In the genomic region with DNA sequence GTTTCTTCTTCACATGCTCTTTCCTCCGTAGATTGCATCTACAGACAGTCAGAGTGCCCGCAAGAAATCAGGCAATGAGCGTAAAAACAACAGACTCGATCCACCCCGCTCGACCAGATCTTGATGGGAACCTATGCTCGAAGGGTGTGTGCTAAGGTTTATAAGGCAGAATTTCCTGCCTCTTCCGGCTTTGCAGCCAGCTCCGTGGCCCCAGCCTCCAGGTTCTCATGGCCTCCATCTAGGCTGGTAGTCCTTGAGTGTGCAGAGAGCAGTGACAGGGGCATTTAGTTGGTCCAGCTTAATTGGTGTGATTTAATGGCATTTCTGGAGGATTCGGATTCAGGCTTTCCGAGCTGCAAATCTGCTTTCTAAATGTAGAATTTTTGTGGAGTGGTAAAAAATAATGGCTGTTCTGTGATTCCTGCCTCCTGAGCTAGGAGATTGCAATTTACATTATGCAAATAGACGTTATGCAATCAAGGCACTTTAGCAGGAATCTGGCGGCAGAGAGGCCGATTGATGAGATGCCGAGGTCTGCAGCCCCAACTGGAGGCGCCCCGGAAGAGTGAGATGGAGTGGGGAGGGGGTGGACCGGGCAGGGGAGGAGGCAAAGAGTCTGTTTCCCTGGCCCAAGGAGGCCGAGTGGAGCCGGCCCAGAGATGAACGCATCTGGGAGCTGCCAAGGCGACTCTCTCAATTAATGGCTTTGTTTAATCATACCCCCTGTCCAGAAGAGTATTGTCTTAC, we compare ENCODE assay signal across 23 cellular contexts.
"Had no signal": no experiment of that assay in that cellular context is flagged by ENCODE, and none has a peak within 500 bp of the region (broad histone marks: within the 10 kb centered on the region; RNA-seq: fewer than 3 reads in every experiment).

No MANE protein-coding gene starts in this region.

- H3K9me3 ChIP-seq: body of pancreas, colonic mucosa, gastrocnemius medialis, heart left ventricle, lower lobe of right lung, uterus had no signal

- H3K4me3 Mint-ChIP-seq: activated CD4-positive, alpha-beta memory T cell treated with anti-CD3 and anti-CD28 coated beads for 36 hours; activated naive CD4-positive, alpha-beta T cell treated with anti-CD3 and anti-CD28 coated beads, Interleukin-2, amount 10 ng/mL, durations not matched to agents 7 days and 5 days; immature natural killer cell; naive thymus-derived CD4-positive, alpha-beta T cell; neural crest cell; stimulated activated naive B cell treated with anti-CD40 and anti-IgM and Interleukin-4, amounts not matched to agents 10 μg/mL and 1 μg/mL and 100 μg/mL, for 72 hours; T-helper 17 cell had no signal

- H3K4me3 ChIP-seq: body of pancreas, colonic mucosa, esophagus squamous epithelium, gastrocnemius medialis, heart left ventricle, lower lobe of right lung, tibial nerve, uterus had no signal

- H3K36me3 ChIP-seq: colonic mucosa, esophagus squamous epithelium, gastrocnemius medialis, heart left ventricle, lower lobe of right lung, uterus had no signal

- H3K36me3 Mint-ChIP-seq: activated CD4-positive, alpha-beta memory T cell treated with anti-CD3 and anti-CD28 coated beads for 36 hours; activated naive CD4-positive, alpha-beta T cell treated with anti-CD3 and anti-CD28 coated beads, Interleukin-2, amount 10 ng/mL, durations not matched to agents 7 days and 5 days; immature natural killer cell; naive thymus-derived CD4-positive, alpha-beta T cell had no signal

- H3K27ac ChIP-seq: body of pancreas, colonic mucosa, esophagus squamous epithelium, gastrocnemius medialis, heart left ventricle, lower lobe of right lung, uterus had no signal

- H3K27me3 ChIP-seq: body of pancreas, colonic mucosa, esophagus squamous epithelium, gastrocnemius medialis, heart left ventricle, tibial nerve, uterus had no signal

- DNase-seq: activated CD4-positive, alpha-beta memory T cell treated with anti-CD3 and anti-CD28 coated beads for 36 hours; activated CD4-positive, alpha-beta T cell treated with anti-CD3 and anti-CD28 coated beads for 48 hours; activated naive CD4-positive, alpha-beta T cell treated with anti-CD3 and anti-CD28 coated beads, Interleukin-2, amount 10 ng/mL, durations not matched to agents 7 days and 5 days; activated T-cell treated with anti-CD3 and anti-CD28 coated beads, Interleukin-2, amount 50 U/mL, for 48 hours; body of pancreas; colonic mucosa; esophagus squamous epithelium; gastrocnemius medialis; heart left ventricle; immature natural killer cell; lower lobe of right lung; naive thymus-derived CD4-positive, alpha-beta T cell; retina; stimulated activated CD4-positive, alpha-beta T cell treated with anti-CD3 and anti-CD28 coated beads, Interleukin-2, amount 100 ng/mL, for 48 hours; stimulated activated CD8-positive, alpha-beta memory T cell treated with anti-CD3 and anti-CD28 coated beads, Interleukin-4, amount 100 ng/mL, for 48 hours; stimulated activated naive B cell treated with anti-CD40 and anti-IgM and Interleukin-4, amounts not matched to agents 10 μg/mL and 1 μg/mL and 100 μg/mL, for 72 hours; SW 1271; T-helper 17 cell; uterus had no signal

- H3K27me3 Mint-ChIP-seq: progenitor cell of endocrine pancreas had no signal

- ATAC-seq: body of pancreas; gastrocnemius medialis; heart left ventricle; left lobe of liver; lower lobe of right lung; naive thymus-derived CD4-positive, alpha-beta T cell; stimulated activated naive B cell treated with anti-CD40 and anti-IgM and Interleukin-4, amounts not matched to agents 10 μg/mL and 1 μg/mL and 100 μg/mL, for 72 hours; T-helper 17 cell had no signal

- H3K4me1 ChIP-seq: body of pancreas, colonic mucosa, esophagus squamous epithelium, gastrocnemius medialis, lower lobe of right lung, uterus had no signal

- H3K4me1 Mint-ChIP-seq: activated naive CD4-positive, alpha-beta T cell treated with anti-CD3 and anti-CD28 coated beads, Interleukin-2, amount 10 ng/mL, durations not matched to agents 7 days and 5 days; immature natural killer cell; naive thymus-derived CD4-positive, alpha-beta T cell; stimulated activated naive B cell treated with anti-CD40 and anti-IgM and Interleukin-4, amounts not matched to agents 10 μg/mL and 1 μg/mL and 100 μg/mL, for 72 hours; T-helper 17 cell had no signal

- H3K27ac Mint-ChIP-seq: activated CD4-positive, alpha-beta memory T cell treated with anti-CD3 and anti-CD28 coated beads for 36 hours; activated naive CD4-positive, alpha-beta T cell treated with anti-CD3 and anti-CD28 coated beads, Interleukin-2, amount 10 ng/mL, durations not matched to agents 7 days and 5 days; immature natural killer cell; naive thymus-derived CD4-positive, alpha-beta T cell; progenitor cell of endocrine pancreas; stimulated activated naive B cell treated with anti-CD40 and anti-IgM and Interleukin-4, amounts not matched to agents 10 μg/mL and 1 μg/mL and 100 μg/mL, for 72 hours; T-helper 17 cell had no signal

- H3K9me3 Mint-ChIP-seq: activated CD4-positive, alpha-beta memory T cell treated with anti-CD3 and anti-CD28 coated beads for 36 hours; activated naive CD4-positive, alpha-beta T cell treated with anti-CD3 and anti-CD28 coated beads, Interleukin-2, amount 10 ng/mL, durations not matched to agents 7 days and 5 days; neural crest cell had no signal
